8 cellular contexts compared by ENCODE assay signal in genomic region chr7:77697535-77697831, GRCh38. TPM values are rescaled to one million over a fixed set of nuclear protein-coding genes. Genes with fewer than 3 reads are reported as not detected.
DNase-seq lines count a peak whose midpoint lies in the region; ATAC-seq and TF ChIP-seq lines count a peak whose summit lies in the region.

No MANE protein-coding gene starts in this region.

- H3K27ac Mint-ChIP-seq in Calu3 (ENCODE audit: unreplicated experiment), result peak overlapping the region; percentile 90

- peaks cover 10% of the 10 kb centered on the region; the same call in 1 of the 2 replicates for H4K20me1 ChIP-seq in MM.1S (ENCODE audit: insufficient read depth, low read length)

- H3K9me3 ChIP-seq in MM.1S (replicated peaks; ENCODE audit: insufficient read depth, low read length) (no peaks in the 10 kb centered on the region), body of pancreas (no peaks in the 10 kb centered on the region), testis (no peaks in the 10 kb centered on the region)

- H3K4me2 ChIP-seq in MM.1S (ENCODE audit: low read depth, low read length), result peak overlapping the region; percentile 76

- DNase-seq in Calu3 (no peak), MM.1S (peak; percentile 36), body of pancreas (peak in 3 of 4 donors; percentile 36 to 63 (median 56)), testis (no peak), mucosa of gallbladder (ENCODE audit: low spot score) (no peak), NCI-H2107 treated with DMSO at 0.1 percent for 48 hours (lab: John Stamatoyannopoulos, UW; ENCODE audit: unreplicated experiment) (no peak)

- peaks cover 6% of the 10 kb centered on the region; the same call in 1 of the 2 replicates for H3F3A ChIP-seq in MM.1S (ENCODE audit: insufficient read depth, low read length)

- H3K9me2 ChIP-seq in MM.1S (replicated peaks; ENCODE audit: insufficient read depth, low read length), result no peaks in the 10 kb centered on the region

- CTCF ChIA-PET in Calu3 (lab: Charles Lee), result interaction anchor here (0.5 to 1.9 kb wide), 3 partner anchors 13 to 36 kb away, joined by 3 to 8 read pairs (median 5); no protein-coding TSS in a partner anchor

- peaks cover 70% of the 10 kb centered on the region for H3K36me3 Mint-ChIP-seq in Calu3 (ENCODE audit: insufficient read depth, unreplicated experiment)

- no peak for TF ChIP-seq POLR2A in body of pancreas (IDR thresholded peaks at IDR 0.05)
- TF ChIP-seq POLR2A in testis (IDR thresholded peaks at IDR 0.05), result no peak

- peak overlapping the region; percentile 100 for H3K4me3 ChIP-seq in MM.1S (ENCODE audit: low read length)
- peak overlapping the region; percentile 91 to 100 for H3K4me3 ChIP-seq in body of pancreas
- peak overlapping the region; percentile 89 to 100 for H3K4me3 ChIP-seq in testis

- H3K27me3 ChIP-seq in MM.1S (replicated peaks; ENCODE audit: insufficient read depth, low read length) (no peaks in the 10 kb centered on the region), body of pancreas (no peaks in the 10 kb centered on the region), layer of hippocampus (ENCODE audit: control insufficient read depth, insufficient read depth, low read length) (no peaks in the 10 kb centered on the region), testis (no peaks in the 10 kb centered on the region)

- peak overlapping the region; percentile 58 for H2AFZ ChIP-seq in MM.1S (ENCODE audit: low read length)

- H3K4me1 ChIP-seq in MM.1S (ENCODE audit: low read length) (no peaks in the 10 kb centered on the region; the same call in 1 of the 2 replicates), body of pancreas (peaks cover 55% of the 10 kb centered on the region), testis (peaks cover 11% of the 10 kb centered on the region)

- H3K9ac ChIP-seq in MM.1S (ENCODE audit: low read length), result peak overlapping the region; percentile 99

- 0% methylated on average over 10 of the region's 10 CpGs for WGBS in body of pancreas, 2 donors
- WGBS in testis, 2 donors, result 0% methylated on average over 10 of the region's 10 CpGs

- BruUV-seq in Calu3 (replicated peaks; lab: Mats Ljungman, UMichigan), result no TSS peak

- H3K4me1 Mint-ChIP-seq in Calu3 (ENCODE audit: low read depth, unreplicated experiment), result peaks cover 19% of the 10 kb centered on the region

- TF ChIP-seq CTCF in Calu3 (IDR thresholded peaks at IDR 0.05; ENCODE audit: unreplicated experiment) (no peak), MM.1S (IDR thresholded peaks at IDR 0.05; ENCODE audit: low read length) (no peak), body of pancreas (IDR thresholded peaks at IDR 0.05) (no peak), testis (IDR thresholded peaks at IDR 0.05) (no peak)

- peaks cover 81% of the 10 kb centered on the region for H3K79me2 ChIP-seq in MM.1S (ENCODE audit: low read length)

- ATAC-seq in body of pancreas, result no peak
- ATAC-seq in HG02759 (IDR thresholded peaks at IDR 0.05; ENCODE audit: unreplicated experiment), result no peak

- peak overlapping the region; percentile 84; the same call in 1 of the 2 replicates for H3K27ac ChIP-seq in MM.1S (ENCODE audit: low read length)
- peak overlapping the region; percentile 8 to 98 (median 97) for H3K27ac ChIP-seq in body of pancreas
- peak overlapping the region; percentile 94 for H3K27ac ChIP-seq in layer of hippocampus (ENCODE audit: low read depth, low read length)
- H3K27ac ChIP-seq in testis, result peak overlapping the region; percentile 98 to 99

- H3K36me3 ChIP-seq in MM.1S (replicated peaks; ENCODE audit: insufficient read depth, low read length) (no peaks in the 10 kb centered on the region; the same call in 1 of the 2 replicates), body of pancreas (replicated peaks in 1 of 2; ENCODE audit: insufficient read depth in 1 of 2, low read depth in 2 of 2) (no peaks in the 10 kb centered on the region), testis (ENCODE audit: low read depth, missing control alignments) (no peaks in the 10 kb centered on the region)

- H3K9me3 Mint-ChIP-seq in Calu3 (ENCODE audit: low read depth, unreplicated experiment), result no peaks in the 10 kb centered on the region

- H3K4me3 Mint-ChIP-seq in Calu3 (ENCODE audit: low read depth, unreplicated experiment), result peak overlapping the region; percentile 96

- intact Hi-C loops in Calu3 (cut with micrococcal nuclease; ENCODE audit: unreplicated experiment) (loop anchor here (5.0 kb wide), 1 partner anchor 65 kb away; no protein-coding TSS in a partner anchor), body of pancreas (cut with DNase I) (no loop called here), testis (cut with DNase I; ENCODE audit: low total_unique reads) (no loop called here)

- H3K27me3 Mint-ChIP-seq in Calu3 (ENCODE audit: unreplicated experiment), result no peaks in the 10 kb centered on the region

RNA-seq across cellular contexts. Expression of gene RSBN1L, which starts 1.2 kb away (rescaled TPM):
- total RNA-seq in Calu3 (2022), result 15.9 and 16.7 TPM in 2 replicates
- 10 to 100 TPM; 15.8 to 16.2 TPM for total RNA-seq in body of pancreas
- 10 to 100 TPM; 38.1 to 40.1 TPM for total RNA-seq in testis
- polyA plus RNA-seq in testis (ENCODE audit: insufficient read depth, low read depth, low replicate concordance), result 33.0 TPM
- total RNA-seq in mucosa of gallbladder, result 18.3 TPM

Comparison
In these comparisons a context has a peak if more than half of its experiments do, and no peak if none do; other contexts are left out.
1. DNase-seq: peak in MM.1S (single experiment) and body of pancreas (3 of 4); none in Calu3 (single experiment), testis (single experiment), mucosa of gallbladder (single experiment) and NCI-H2107 treated with DMSO at 0.1 percent for 48 hours (single experiment).
2. Peak in every context shown above with its lines, with median percentiles within 50 percentile points of each other: H3K27ac ChIP-seq and H3K4me3 ChIP-seq.